Comparison of ENCODE assay signal across 1 cellular context in the genomic region with DNA sequence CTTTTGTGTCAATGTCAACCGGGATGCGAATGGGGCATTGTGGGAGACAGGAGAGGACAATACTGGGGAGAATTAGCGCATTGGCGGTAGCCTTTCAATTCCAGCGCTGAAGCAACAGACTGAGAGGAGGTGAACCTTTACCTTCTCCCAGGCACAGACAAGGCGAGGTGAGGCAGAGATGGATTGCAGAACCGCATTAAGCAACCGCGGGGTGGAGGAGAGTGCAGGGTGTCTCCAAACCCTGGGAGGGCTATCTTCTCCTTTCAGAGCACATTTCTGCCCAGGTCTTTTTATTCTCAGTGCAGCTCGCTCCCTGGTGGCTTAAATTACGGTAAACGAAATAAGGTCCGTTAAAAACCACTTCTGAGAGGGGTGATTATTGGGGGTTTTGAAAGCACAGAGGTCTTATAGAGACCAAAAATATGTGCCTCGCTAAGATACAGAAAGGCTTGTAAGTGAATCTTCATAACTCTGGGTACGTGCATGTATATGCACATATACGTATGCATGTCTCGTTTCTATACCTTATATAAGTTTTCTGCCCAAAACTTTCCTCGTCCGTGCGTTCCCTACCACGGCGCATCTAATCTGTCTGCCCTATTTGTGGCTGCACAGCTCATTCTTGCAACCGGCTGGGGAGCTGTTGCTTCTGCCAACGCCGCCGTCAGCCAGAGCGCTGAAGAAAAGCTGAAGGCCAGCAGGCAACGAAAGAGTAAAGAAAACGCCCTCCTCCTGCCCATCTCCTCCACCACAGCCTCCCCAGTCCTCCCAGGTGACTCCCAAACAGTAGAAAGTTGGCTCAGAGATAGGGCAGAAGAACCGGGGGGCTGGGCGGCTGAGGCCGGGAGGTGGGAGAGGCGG.
TF ChIP-seq lines count a peak whose summit lies in the region.

No MANE protein-coding gene starts in this region.

TF ChIP-seq in IMR-90, 13 proteins besides CTCF, POLR2A, EP300 and RAD21 (continued from another document):
- TF ChIP-seq, protein P1, sequence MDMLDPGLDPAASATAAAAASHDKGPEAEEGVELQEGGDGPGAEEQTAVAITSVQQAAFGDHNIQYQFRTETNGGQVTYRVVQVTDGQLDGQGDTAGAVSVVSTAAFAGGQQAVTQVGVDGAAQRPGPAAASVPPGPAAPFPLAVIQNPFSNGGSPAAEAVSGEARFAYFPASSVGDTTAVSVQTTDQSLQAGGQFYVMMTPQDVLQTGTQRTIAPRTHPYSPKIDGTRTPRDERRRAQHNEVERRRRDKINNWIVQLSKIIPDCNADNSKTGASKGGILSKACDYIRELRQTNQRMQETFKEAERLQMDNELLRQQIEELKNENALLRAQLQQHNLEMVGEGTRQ (IDR thresholded peaks at IDR 0.05; ENCODE audit: low read depth, low read length): no peak
